Comparison of ENCODE assay signal across 8 cellular contexts in the genomic region with DNA sequence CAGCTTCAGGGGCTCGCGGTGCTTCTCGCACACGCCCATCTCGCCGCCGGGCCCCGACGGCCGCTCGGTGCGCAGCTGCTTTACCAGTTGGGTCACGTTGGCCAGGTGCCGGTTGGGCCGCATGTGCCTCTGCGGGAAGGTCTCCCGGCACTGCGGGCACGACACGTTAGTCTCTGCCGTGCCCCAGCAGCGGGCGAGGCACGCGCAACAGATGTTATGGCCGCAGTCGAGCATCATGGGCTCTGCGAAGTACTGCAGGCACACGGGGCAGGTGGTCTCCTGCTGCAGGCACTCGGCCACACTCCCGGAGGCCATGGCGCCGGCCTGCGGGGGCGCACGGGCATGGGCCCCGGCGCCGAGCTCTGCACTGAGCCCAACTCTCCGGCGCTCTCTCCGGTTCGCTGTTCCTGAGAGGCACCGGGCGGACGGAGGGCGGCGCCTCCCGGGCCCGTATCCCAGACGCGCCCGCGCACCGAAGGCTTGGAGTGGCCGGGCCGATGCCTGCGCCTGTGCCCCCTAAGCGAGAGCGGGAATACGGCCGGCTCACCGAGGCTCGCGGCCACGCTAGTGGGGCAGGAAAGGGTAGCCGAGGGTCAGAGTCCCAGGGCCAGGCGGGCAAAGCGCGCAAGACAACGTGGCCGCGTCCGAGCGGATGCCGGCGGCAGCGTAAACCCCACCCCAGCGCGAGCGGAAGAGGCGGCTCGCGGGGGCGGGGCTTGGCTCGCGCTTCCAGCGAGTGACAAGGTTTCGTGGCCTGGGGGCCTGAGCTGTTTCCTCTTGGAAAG. TPM values are rescaled to one million over a fixed set of nuclear protein-coding genes. Genes with fewer than 3 reads are reported as not detected.
DNase-seq lines count a peak whose midpoint lies in the region; ATAC-seq and TF ChIP-seq lines count a peak whose summit lies in the region.

TSS of gene TRIM27 (minus strand) at position 668 of the 785 bp plus-strand sequence. CDS start at position 315, 353 bp downstream.

- under 1% methylated on average over 89 of the region's 89 CpGs for WGBS in urinary bladder

- H3K27me3 Mint-ChIP-seq in HFFc6 (ENCODE audit: insufficient read depth) (no peaks in the 10 kb centered on the region; the same call in 1 of the 2 replicates), T-cell (no peaks in the 10 kb centered on the region), progenitor cell of endocrine pancreas (no peaks in the 10 kb centered on the region)

- H3K4me3 Mint-ChIP-seq in HFFc6 = peak within 1 kb of the TSS; percentile 93
- peak within 1 kb of the TSS; percentile 89 to 96 (median 93) for H3K4me3 Mint-ChIP-seq in T-cell
- peak within 1 kb of the TSS; percentile 89 for H3K4me3 Mint-ChIP-seq in progenitor cell of endocrine pancreas (ENCODE audit: low read depth)

- H3K36me3 Mint-ChIP-seq in HFFc6 (ENCODE audit: low read depth) = peaks cover 26% of the 10 kb centered on the region
- peaks cover 27% of the 10 kb centered on the region for H3K36me3 Mint-ChIP-seq in T-cell
- H3K36me3 Mint-ChIP-seq in progenitor cell of endocrine pancreas (ENCODE audit: insufficient read depth) = peaks cover 17% of the 10 kb centered on the region

- no peaks in the 10 kb centered on the region for H3K9me3 Mint-ChIP-seq in HFFc6
- no peaks in the 10 kb centered on the region for H3K9me3 Mint-ChIP-seq in T-cell
- no peaks in the 10 kb centered on the region for H3K9me3 Mint-ChIP-seq in progenitor cell of endocrine pancreas (ENCODE audit: low read depth)

- peak within 1 kb of the TSS; percentile 95 for H3K27ac ChIP-seq in urinary bladder (ENCODE audit: low read depth)

- peak within 1 kb of the TSS; percentile 91 for H3K4me3 ChIP-seq in NB4 (ENCODE audit: low read depth, low read length)
- H3K4me3 ChIP-seq in urinary bladder (ENCODE audit: low read depth, low read length) = peak within 1 kb of the TSS; percentile 87

- DNase-seq in HFFc6 (peak; percentile 71), NB4 (ENCODE audit: low read depth) (peak; percentile 96), T-cell (peak; percentile 35 to 82 (median 68)), amniotic epithelial cell (ENCODE audit: low read depth) (peak; percentile 72), left cardiac atrium (peak; percentile 95), progenitor cell of endocrine pancreas (ENCODE audit: low spot score, unreplicated experiment) (peak; percentile 76)

- intact Hi-C loops in left cardiac atrium (cut with DNase I) = no loop called here

- peak; percentile 93 for TF ChIP-seq POLR2A in NB4 (IDR thresholded peaks at IDR 0.05; ENCODE audit: extremely low read depth, insufficient read length)

- H3K4me1 Mint-ChIP-seq in HFFc6 (ENCODE audit: low read depth) (peaks cover 26% of the 10 kb centered on the region), T-cell (peaks cover 39 to 45% (median 44%) of the 10 kb centered on the region in 3 donors), progenitor cell of endocrine pancreas (ENCODE audit: low read depth) (peaks cover 22% of the 10 kb centered on the region)

- H3K4me1 ChIP-seq in urinary bladder (ENCODE audit: insufficient read depth) = peaks cover 2% of the 10 kb centered on the region

- TF ChIP-seq CTCF in GM12873 (IDR thresholded peaks at IDR 0.05; ENCODE audit: insufficient read depth, low read depth, low read length, missing control alignments) (peak; percentile 3), HFFc6 (IDR thresholded peaks at IDR 0.05) (peak; percentile 45; the same call in 1 of the 2 replicates), NB4 (IDR thresholded peaks at IDR 0.05; ENCODE audit: low read depth, low read length) (no peak), progenitor cell of endocrine pancreas (IDR thresholded peaks at IDR 0.05; ENCODE audit: unreplicated experiment) (no peak)

- H3K36me3 ChIP-seq in urinary bladder (ENCODE audit: insufficient read depth) = peaks cover 3% of the 10 kb centered on the region

- POLR2A ChIA-PET in T-cell (lab: Charles Lee) = interaction anchor here (0.6 to 1.1 kb wide), 3 partner anchors 45 to 1085 kb away, joined by 3 to 5 read pairs (median 3); a partner anchor contains a TSS

- ATAC-seq in T-cell (replicated peaks in 1 of 4) = peak; percentile 84 to 89 (median 86)
- peak; percentile 96 to 97 for ATAC-seq in left cardiac atrium

- H3K27ac Mint-ChIP-seq in HFFc6 (peak within 1 kb of the TSS; percentile 88), T-cell (peak within 1 kb of the TSS; percentile 91 to 94), progenitor cell of endocrine pancreas (peak within 1 kb of the TSS; percentile 97)

- CTCF ChIA-PET in T-cell (lab: Charles Lee) = interaction anchor here in 1 of 2 donors (0.6 to 1.7 kb wide), 6 partner anchors 15 to 92 kb away, joined by 3 to 9 read pairs (median 4); no protein-coding TSS in a partner anchor

RNA-seq across cellular contexts. Expression of gene TRIM27, which starts in this region (rescaled TPM):
- total RNA-seq in HFFc6 (2021; fragmentation: NEBNext Ultra II Directional; extraction: Animal tissue kit (Norgen Biotek cat#: 25700)) = 10 to 100 TPM; 35.9 to 40.6 (median 39.3) TPM
- total RNA-seq in T-cell (10 to 100 TPM; 27.2 to 91.7 (median 86.9) TPM), left cardiac atrium (10 to 100 TPM; 20.7 to 25.3 TPM), progenitor cell of endocrine pancreas (91.8 and 97.3 TPM in 2 replicates), urinary bladder (73.3 TPM)
- polyA plus RNA-seq in urinary bladder = 35.0 TPM

Comparison
In these comparisons a context has a peak if more than half of its experiments do, and no peak if none do; other contexts are left out.
1. Peak in every context shown above with its lines: DNase-seq, ATAC-seq, H3K4me3 ChIP-seq and H3K27ac ChIP-seq.
2. CTCF ChIP-seq: peak in GM12873 (single experiment) and HFFc6 (single experiment); none in NB4 (single experiment) and progenitor cell of endocrine pancreas (single experiment).